8 cellular contexts compared by ENCODE assay signal in the genomic region with DNA sequence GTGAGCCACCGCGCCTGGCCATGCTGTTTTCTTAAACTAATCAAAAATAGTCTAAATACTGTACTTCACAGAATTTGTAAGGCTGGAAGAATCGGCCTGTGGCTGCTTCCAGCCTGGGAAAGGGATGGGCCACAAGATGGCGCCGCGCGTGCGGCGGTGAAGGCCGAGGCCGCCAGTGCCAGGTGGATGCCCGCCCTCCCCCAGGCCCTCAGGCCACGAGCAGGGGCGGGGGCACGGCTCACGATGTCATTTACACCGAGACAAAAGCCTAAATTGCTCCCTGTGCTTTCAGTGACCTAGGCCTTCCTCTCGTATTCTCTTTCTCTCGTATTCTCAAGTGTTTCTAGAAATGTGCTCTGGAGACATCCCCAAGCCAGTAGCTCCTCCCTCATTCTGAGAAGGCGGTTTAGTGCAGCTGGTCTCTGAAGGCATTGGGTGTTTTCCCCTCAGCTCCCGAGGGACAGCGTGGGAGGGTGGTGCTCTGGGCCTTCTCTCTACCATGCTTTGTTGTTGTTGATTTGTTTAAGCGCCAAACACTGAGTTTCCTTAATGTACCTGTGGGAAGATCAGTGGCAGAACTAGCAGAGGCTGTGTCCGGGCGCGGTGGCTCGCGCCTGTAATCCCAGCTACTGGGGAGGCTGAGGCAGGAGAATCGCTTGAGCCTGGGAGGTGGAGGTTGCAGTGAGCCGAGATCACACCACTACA.
DNase-seq lines count a peak whose midpoint lies in the region; ATAC-seq, FAIRE-seq and TF ChIP-seq lines count a peak whose summit lies in the region.

No MANE protein-coding gene starts in this region.

- FAIRE-seq in kidney (lab: Jason Lieb, UNC): no peak

- peak overlapping the region; percentile 70 for H2AFZ ChIP-seq in ACC112 (ENCODE audit: low read length, unreplicated experiment)

- H3K36me3 Mint-ChIP-seq in activated B cell treated with CpG ODN at 0.5 μM for 24 hours (ENCODE audit: low read depth): no peaks in the 10 kb centered on the region

- H3K9me3 Mint-ChIP-seq in activated B cell treated with CpG ODN at 0.5 μM for 24 hours: no peaks in the 10 kb centered on the region

- ATAC-seq in GM18520 (IDR thresholded peaks at IDR 0.05; ENCODE audit: unreplicated experiment): peak; percentile 87
- ATAC-seq in HG03064 (IDR thresholded peaks at IDR 0.05; ENCODE audit: low read depth, unreplicated experiment): peak; percentile 83
- ATAC-seq in activated B cell treated with CpG ODN at 0.5 μM for 24 hours (ENCODE audit: low read depth): peak; percentile 87

- peak overlapping the region in 1 of 2 donors; percentile 19 for H3K9ac ChIP-seq in kidney (ENCODE audit: low read length in 2 of 2)

- H3K4me1 Mint-ChIP-seq in activated B cell treated with CpG ODN at 0.5 μM for 24 hours: peaks cover 57% of the 10 kb centered on the region

- POLR2A ChIA-PET in activated B cell treated with CpG ODN at 0.5 μM for 24 hours (lab: Charles Lee): interaction anchor here (0.6 to 4.1 kb wide), 19 partner anchors 13 to 1084 kb away, joined by 3 to 95 read pairs (median 5); partner anchors contain the start of genes CAMK1D, CDC123, NUDT5 and UPF2

- H3K27ac ChIP-seq in ACC112 (ENCODE audit: low read depth, low read length): no peak overlapping the region
- no peak overlapping the region for H3K27ac ChIP-seq in kidney (ENCODE audit: low read depth in 2 of 2, low read length in 2 of 2)

- no peaks in the 10 kb centered on the region for H3K36me3 ChIP-seq in ACC112 (ENCODE audit: insufficient read depth, low read length)
- no peaks in the 10 kb centered on the region for H3K36me3 ChIP-seq in kidney (ENCODE audit: control insufficient read depth in 1 of 2, insufficient read depth in 2 of 2, low read length in 2 of 2)

- no peaks in the 10 kb centered on the region for H3K79me2 ChIP-seq in ACC112 (ENCODE audit: control insufficient read depth, insufficient read depth, low read length, unreplicated experiment)

- H3K4me3 ChIP-seq in ACC112 (ENCODE audit: low read depth, low read length): peak overlapping the region; percentile 78
- peak overlapping the region; percentile 14 to 34 for H3K4me3 ChIP-seq in cardiac fibroblast (replicated peaks in 1 of 2; ENCODE audit: low read depth in 2 of 2, low read length in 2 of 2)
- H3K4me3 ChIP-seq in kidney (ENCODE audit: low read length in 2 of 2): peak overlapping the region; percentile 43 to 63

- no peaks in the 10 kb centered on the region for H3K9me3 ChIP-seq in kidney (ENCODE audit: control insufficient read depth in 1 of 2, low read length in 2 of 2)

- no peaks in the 10 kb centered on the region for H3K27me3 Mint-ChIP-seq in activated B cell treated with CpG ODN at 0.5 μM for 24 hours

- peak; percentile 91 for DNase-seq in NCI-H2107 (lab: John Stamatoyannopoulos, UW)
- DNase-seq in activated B cell treated with CpG ODN at 0.5 μM for 24 hours: peak; percentile 86
- peak; percentile 73 to 87 for DNase-seq in cardiac fibroblast (ENCODE audit: low read depth in 2 of 2)
- DNase-seq in kidney: peak; percentile 91
- DNase-seq in stimulated activated CD4-positive, alpha-beta T cell treated with anti-CD3 and anti-CD28 coated beads, Interleukin-15, amount 100 ng/mL, for 24 hours: peak; percentile 82

- peak overlapping the region; percentile 83 for H3K4me3 Mint-ChIP-seq in activated B cell treated with CpG ODN at 0.5 μM for 24 hours

- H3K4me1 ChIP-seq in ACC112 (ENCODE audit: control insufficient read depth, insufficient read depth, low read length, unreplicated experiment) (no peaks in the 10 kb centered on the region), kidney (ENCODE audit: control insufficient read depth in 1 of 2, insufficient read depth in 1 of 2, low read depth in 1 of 2, low read length in 2 of 2) (no peaks in the 10 kb centered on the region)

- H3K27me3 ChIP-seq in ACC112 (ENCODE audit: insufficient read depth, low read length): no peaks in the 10 kb centered on the region

- CTCF ChIA-PET in activated B cell treated with CpG ODN at 0.5 μM for 24 hours (lab: Charles Lee): interaction anchor here (0.6 to 2.9 kb wide), 20 partner anchors 22 to 451 kb away, joined by 3 to 35 read pairs (median 3); partner anchors contain the start of genes CAMK1D, CDC123 and NUDT5

- TF ChIP-seq CTCF in activated B cell treated with CpG ODN at 0.5 μM for 24 hours (IDR thresholded peaks at IDR 0.05): no peak
- TF ChIP-seq CTCF in cardiac fibroblast (IDR thresholded peaks at IDR 0.05; ENCODE audit: low read depth, low read length): peak; percentile 66
- TF ChIP-seq CTCF in kidney (IDR thresholded peaks at IDR 0.05; ENCODE audit: borderline replicate concordance, extremely low read depth, insufficient read depth): peak; percentile 91

- peak overlapping the region; percentile 100 for H3K27ac Mint-ChIP-seq in activated B cell treated with CpG ODN at 0.5 μM for 24 hours

- intact Hi-C loops in activated B cell treated with CpG ODN at 0.5 μM for 24 hours (cut with micrococcal nuclease) (loop anchor here (1.0 to 2.0 kb wide), 9 partner anchors 11 to 447 kb away; partner anchors contain the start of genes CAMK1D, NUDT5 and UPF2), kidney (cut with DNase I) (no loop called here)

Comparison
In these comparisons a context has a peak if more than half of its experiments do, and no peak if none do; other contexts are left out.
1. H3K4me3 ChIP-seq: peak in every context shown above with its lines; median percentile 78 in ACC112; 53 in kidney; 24 in cardiac fibroblast.